Comparison of ENCODE assay signal across 22 cellular contexts in genomic region chr1:244089561-244089960, GRCh38.
"Had no signal": no experiment of that assay in that cellular context is flagged by ENCODE, and none has a peak within 500 bp of the region (broad histone marks: within the 10 kb centered on the region; RNA-seq: fewer than 3 reads in every experiment).

No MANE protein-coding gene starts in this region.

- DNase-seq: activated B cell treated with CpG ODN at 0.5 μM for 24 hours; activated CD4-positive, alpha-beta memory T cell treated with anti-CD3 and anti-CD28 coated beads, Interleukin-2, amount 10 ng/mL, durations not matched to agents 7 days and 5 days; activated CD4-positive, alpha-beta T cell treated with anti-CD3 and anti-CD28 coated beads for 4 hours; activated CD8-positive, alpha-beta memory T cell treated with anti-CD3 and anti-CD28 coated beads, Interleukin-2, amount 10 ng/mL, durations not matched to agents 7 days and 5 days; activated naive CD4-positive, alpha-beta T cell; activated naive CD8-positive, alpha-beta T cell treated with anti-CD3 and anti-CD28 coated beads for 36 hours; brain microvascular endothelial cell; central memory CD4-positive, alpha-beta T cell; dorsolateral prefrontal cortex; endodermal cell; foreskin melanocyte; natural killer cell; pancreas; stimulated activated naive B cell treated with anti-CD40 and anti-IgM and Interleukin-4, amounts not matched to agents 10 μg/mL and 1 μg/mL and 100 μg/mL, for 72 hours; SW 1271; T-helper 2 cell; upper lobe of right lung had no signal

- H3K27me3 ChIP-seq: brain microvascular endothelial cell, pancreas, upper lobe of right lung had no signal

- H3K27ac ChIP-seq: brain microvascular endothelial cell, epithelial cell of prostate, neutrophil, upper lobe of right lung had no signal

- H3K36me3 ChIP-seq: brain microvascular endothelial cell, neutrophil, pancreas, upper lobe of right lung had no signal

- ATAC-seq: activated CD8-positive, alpha-beta memory T cell treated with anti-CD3 and anti-CD28 coated beads, Interleukin-2, amount 10 ng/mL, durations not matched to agents 7 days and 5 days; activated T-helper 17 cell treated with anti-CD3 and anti-CD28 coated beads, Interleukin-2, amount 50 U/mL, for 72 hours; natural killer cell; stimulated activated naive B cell treated with anti-CD40 and anti-IgM and Interleukin-4, amounts not matched to agents 10 μg/mL and 1 μg/mL and 100 μg/mL, for 72 hours; upper lobe of right lung had no signal

- H3K4me3 ChIP-seq: dorsolateral prefrontal cortex, pancreas, upper lobe of right lung had no signal

- H3K4me1 ChIP-seq: upper lobe of right lung had no signal

- FAIRE-seq: colon, pancreas, TTC549 had no signal

- H3K9me3 ChIP-seq: neutrophil, pancreas had no signal
